In genomic region chr15:71103102-71103676, GRCh38 we compare ENCODE assay signal across 7 cellular contexts. TPM values are rescaled to one million over a fixed set of nuclear protein-coding genes. Genes with fewer than 3 reads are reported as not detected.
A peak's percentile ranks its signal among the peaks of the same experiment; 100 is the strongest.
DNase-seq lines count a peak whose midpoint lies in the region; ATAC-seq and TF ChIP-seq lines count a peak whose summit lies in the region.

No MANE protein-coding gene starts in this region.

- no peaks in the 10 kb centered on the region for H3K27me3 ChIP-seq in lower lobe of right lung (ENCODE audit: low read depth)

- H3K4me1 ChIP-seq in lower lobe of right lung, result no peaks in the 10 kb centered on the region

- no peaks in the 10 kb centered on the region for H3K9me3 ChIP-seq in lower lobe of right lung

- no peak overlapping the region for H3K27ac ChIP-seq in lower lobe of right lung

- no peaks in the 10 kb centered on the region for H3K36me3 ChIP-seq in lower lobe of right lung

- peak; percentile 54 for TF ChIP-seq CTCF in lower lobe of right lung (IDR thresholded peaks at IDR 0.05)

- DNase-seq in amniotic epithelial cell (ENCODE audit: low read depth) (peak; percentile 41), lower lobe of right lung (no peak), T-helper 9 cell (no peak), OCI-M2 (lab: John Stamatoyannopoulos, UW; ENCODE audit: unreplicated experiment) (no peak), cerebellum (ENCODE audit: low spot score) (no peak)

- intact Hi-C loops in lower lobe of right lung (cut with DNase I), result no loop called here

- peak; percentile 75 for ATAC-seq in GM18870 (IDR thresholded peaks at IDR 0.05; ENCODE audit: unreplicated experiment)
- peak; percentile 53 for ATAC-seq in HG03378 (IDR thresholded peaks at IDR 0.05; ENCODE audit: unreplicated experiment)
- peak; percentile 52 to 61 for ATAC-seq in lower lobe of right lung

- H3K4me3 ChIP-seq in lower lobe of right lung, result no peak overlapping the region

RNA-seq across cellular contexts. Expression of gene THSD4, which starts 12.1 kb away (rescaled TPM):
- total RNA-seq in lower lobe of right lung (18.2 TPM), cerebellum (4.6 TPM)
